In the genomic region with DNA sequence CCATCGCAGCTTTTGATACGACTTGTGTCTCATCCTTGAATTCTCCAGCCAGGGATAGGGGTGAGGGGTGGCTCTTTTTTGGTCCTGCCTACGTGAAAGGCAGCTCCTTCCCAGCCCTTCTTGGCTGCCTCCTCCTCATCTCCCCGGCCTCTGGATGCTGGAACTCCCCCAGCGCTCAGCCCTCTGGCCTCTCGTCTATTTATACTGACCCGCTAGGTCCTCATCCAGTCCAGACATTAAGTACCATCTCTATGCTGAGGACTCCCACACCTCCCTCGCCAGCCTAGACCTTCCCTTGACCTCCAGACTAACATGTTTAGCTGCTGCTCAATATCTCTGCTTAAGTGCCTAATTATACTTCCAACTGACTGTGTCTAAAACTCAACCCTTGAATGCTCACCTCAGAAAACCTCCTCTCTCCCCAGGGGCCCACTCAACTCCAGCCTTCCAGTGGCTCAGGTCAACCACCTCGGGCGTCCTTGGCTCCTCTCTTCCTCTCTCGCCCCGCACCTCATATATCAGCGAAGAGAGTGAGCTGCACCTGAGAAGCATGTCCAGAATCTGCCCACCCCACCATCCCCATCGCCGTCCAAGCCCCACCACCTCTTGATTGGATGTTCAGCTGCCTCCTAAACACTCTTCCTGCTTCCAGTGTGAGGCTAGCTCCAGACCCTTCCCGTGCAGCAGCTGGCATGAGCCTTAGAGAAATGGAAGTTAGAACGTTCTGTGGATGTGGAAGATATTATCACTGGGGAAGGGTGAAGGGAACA, we compare ENCODE assay signal across 15 cellular contexts. TPM values are rescaled to one million over a fixed set of nuclear protein-coding genes. Genes with fewer than 3 reads are reported as not detected.
A peak's percentile ranks its signal among the peaks of the same experiment; 100 is the strongest.
DNase-seq lines count a peak whose midpoint lies in the region; ATAC-seq, FAIRE-seq and TF ChIP-seq lines count a peak whose summit lies in the region.
"Had no signal": no experiment of that assay in that cellular context is flagged by ENCODE, and none has a peak within 500 bp of the region (broad histone marks: within the 10 kb centered on the region; RNA-seq: fewer than 3 reads in every experiment).

No MANE protein-coding gene starts in this region.

- TF ChIP-seq EP300 in HepG2 (IDR thresholded peaks at IDR 0.05; ENCODE audit: low read depth in 2 of 2, low read length in 2 of 2) (no peak), HepG2 (CRISPR knock-in tag; IDR thresholded peaks at IDR 0.05; ENCODE audit: borderline replicate concordance) (no peak)

- H3K4me1 ChIP-seq in liver (ENCODE audit: control insufficient read depth in 4 of 4, insufficient read depth in 4 of 4, low read length in 3 of 4) (peaks cover 0 to 4% (median 0%) of the 10 kb centered on the region in 4 donors), HepG2 (ENCODE audit: insufficient read depth, low read length) (no peaks in the 10 kb centered on the region), astrocyte (ENCODE audit: insufficient read depth, low read length) (peaks cover 39% of the 10 kb centered on the region), vagina (peaks cover 26% of the 10 kb centered on the region)

- H3K4me2 ChIP-seq in HepG2 (ENCODE audit: low read depth, low read length) (no peak overlapping the region), astrocyte (ENCODE audit: low read length) (peak overlapping the region; percentile 69)

- no peak overlapping the region for H2AFZ ChIP-seq in HepG2 (ENCODE audit: low read length)
- H2AFZ ChIP-seq in astrocyte (ENCODE audit: low read depth, low read length) = peak overlapping the region; percentile 54

- 78% methylated on average over 17 of the region's 17 CpGs for WGBS in liver
- 28% methylated on average over 17 of the region's 17 CpGs for WGBS in HepG2 (ENCODE audit: low lambda C conversion rate)

- no peaks in the 10 kb centered on the region; the same call in 1 of the 2 replicates for H4K20me1 ChIP-seq in HepG2 (ENCODE audit: insufficient read depth, low read length)
- no peaks in the 10 kb centered on the region for H4K20me1 ChIP-seq in astrocyte (ENCODE audit: insufficient read depth, low read length)

- H3K79me2 ChIP-seq in HepG2 (ENCODE audit: insufficient read depth, low read length) (no peaks in the 10 kb centered on the region), astrocyte (ENCODE audit: insufficient read depth, low read length) (no peaks in the 10 kb centered on the region)

- BruUV-seq in HepG2 (replicated peaks; lab: Mats Ljungman, UMichigan) = no TSS peak
- BruUV-seq in MCF 10A (replicated peaks; lab: Mats Ljungman, UMichigan) = no TSS peak

- in situ Hi-C loops in HepG2 (cut with HindIII; ENCODE audit: extremely low pct_ligation_motif_present, low pct_unique_long_range_greater_than_20kb) = no loop called here

- no peak overlapping the region for H3K9ac ChIP-seq in liver (ENCODE audit: low read depth in 1 of 2, low read length in 2 of 2)
- H3K9ac ChIP-seq in HepG2 (ENCODE audit: insufficient read depth, low read depth, low read length) = no peak overlapping the region
- H3K9ac ChIP-seq in astrocyte (ENCODE audit: low read length) = no peak overlapping the region

- H3K9me3 ChIP-seq in liver (ENCODE audit: control insufficient read depth in 4 of 4, low read length in 3 of 4) (no peaks in the 10 kb centered on the region), HepG2 (ENCODE audit: low read length) (no peaks in the 10 kb centered on the region), astrocyte (ENCODE audit: insufficient read depth, low read depth, low read length) (no peaks in the 10 kb centered on the region), vagina (no peaks in the 10 kb centered on the region)

- FAIRE-seq in HepG2 (lab: Jason Lieb, UNC) (no peak), astrocyte (lab: Jason Lieb, UNC) (no peak)
- FAIRE-seq: endothelial cell of umbilical vein had no signal

- H3K9me3 Mint-ChIP-seq in astrocyte (ENCODE audit: unreplicated experiment) (no peaks in the 10 kb centered on the region), MCF 10A (ENCODE audit: unreplicated experiment) (no peaks in the 10 kb centered on the region)
- no peaks in the 10 kb centered on the region for H3K9me3 Mint-ChIP-seq in natural killer cell treated with Interleukin-12 subunit alpha and Interleukin-12 subunit beta and Interleukin-15 and Interleukin-18, amount 100 ng/mL, for 72 hours
- H3K9me3 Mint-ChIP-seq: activated B cell treated with CpG ODN at 0.5 μM for 24 hours; stimulated activated naive B cell treated with anti-CD40 and anti-IgM and Interleukin-4, amounts not matched to agents 10 μg/mL and 1 μg/mL and 100 μg/mL, for 72 hours had no signal

- H3K36me3 Mint-ChIP-seq in astrocyte (ENCODE audit: low read depth, unreplicated experiment) = no peaks in the 10 kb centered on the region
- no peaks in the 10 kb centered on the region for H3K36me3 Mint-ChIP-seq in natural killer cell treated with Interleukin-12 subunit alpha and Interleukin-12 subunit beta and Interleukin-15 and Interleukin-18, amount 100 ng/mL, for 72 hours
- H3K36me3 Mint-ChIP-seq in MCF 10A (ENCODE audit: insufficient read depth, unreplicated experiment) = no peaks in the 10 kb centered on the region
- H3K36me3 Mint-ChIP-seq: stimulated activated naive B cell treated with anti-CD40 and anti-IgM and Interleukin-4, amounts not matched to agents 10 μg/mL and 1 μg/mL and 100 μg/mL, for 72 hours had no signal

- CTCF ChIA-PET in HepG2 (lab: Yijun Ruan, JAX; ENCODE audit: low intra/inter-chr PET ratio, low total read pairs) = no interaction called here
- CTCF ChIA-PET in MCF 10A (lab: Yijun Ruan, JAX) = interaction anchor here (0.6 kb wide), 1 partner anchor 10 kb away, joined by 4 read pairs; no protein-coding TSS in a partner anchor

- H3K36me3 ChIP-seq in liver (ENCODE audit: control insufficient read depth in 4 of 4, insufficient read depth in 3 of 4, low read depth in 1 of 4, low read length in 3 of 4) (no peaks in the 10 kb centered on the region), HepG2 (replicated peaks in 1 of 2; ENCODE audit: control insufficient read depth in 1 of 2, insufficient read depth in 2 of 2, low read length in 2 of 2) (no peaks in the 10 kb centered on the region), astrocyte (ENCODE audit: insufficient read depth, low read length) (no peaks in the 10 kb centered on the region), vagina (no peaks in the 10 kb centered on the region)

- TF ChIP-seq CTCF in liver (IDR thresholded peaks at IDR 0.05; ENCODE audit: low read depth, low read length, missing input control) (no peak), HepG2 (CRISPR knock-in tag; IDR thresholded peaks at IDR 0.05) (no peak), astrocyte (IDR thresholded peaks at IDR 0.05; ENCODE audit: insufficient read depth, low read depth, low read length) (no peak), vagina (IDR thresholded peaks at IDR 0.05) (no peak), MCF 10A (IDR thresholded peaks at IDR 0.05; ENCODE audit: unreplicated experiment) (no peak)

- H3K27ac ChIP-seq in liver (ENCODE audit: low read depth in 1 of 2, low read length in 2 of 2) (peak overlapping the region in 1 of 2 donors; percentile 22), HepG2 (ENCODE audit: extremely low read length, insufficient read depth, low read length) (no peak overlapping the region), astrocyte (ENCODE audit: low read depth, low read length) (no peak overlapping the region), vagina (peak overlapping the region; percentile 20)

- POLR2A ChIA-PET in HepG2 (lab: Yijun Ruan, JAX) = no interaction called here
- POLR2A ChIA-PET in MCF 10A (lab: Yijun Ruan, JAX) = no interaction called here

- H3K27me3 Mint-ChIP-seq in astrocyte (ENCODE audit: low read depth, unreplicated experiment) = peaks cover 37% of the 10 kb centered on the region
- no peaks in the 10 kb centered on the region for H3K27me3 Mint-ChIP-seq in natural killer cell treated with Interleukin-12 subunit alpha and Interleukin-12 subunit beta and Interleukin-15 and Interleukin-18, amount 100 ng/mL, for 72 hours
- no peaks in the 10 kb centered on the region for H3K27me3 Mint-ChIP-seq in MCF 10A (ENCODE audit: insufficient read depth, unreplicated experiment)

- H3K4me3 ChIP-seq in liver (ENCODE audit: low read depth in 1 of 3, low read length in 3 of 3) = no peak overlapping the region
- H3K4me3 ChIP-seq in HepG2 (replicated peaks in 1 of 3; ENCODE audit: insufficient read depth in 1 of 3, low read depth in 2 of 3, low read length in 3 of 3) = no peak overlapping the region
- H3K4me3 ChIP-seq in astrocyte (ENCODE audit: insufficient read depth, low read depth, low read length) = no peak overlapping the region
- H3K4me3 ChIP-seq in vagina = no peak overlapping the region

- H3K27me3 ChIP-seq in liver (ENCODE audit: control insufficient read depth in 4 of 4, insufficient read depth in 4 of 4, low read length in 3 of 4) = no peaks in the 10 kb centered on the region
- H3K27me3 ChIP-seq in HepG2 (ENCODE audit: control insufficient read depth in 1 of 2, insufficient read depth in 2 of 2, low read length in 2 of 2) = peaks cover 11 to 77% of the 10 kb centered on the region in 2 experiments
- no peaks in the 10 kb centered on the region for H3K27me3 ChIP-seq in astrocyte (ENCODE audit: insufficient read depth, low read length)
- H3K27me3 ChIP-seq in vagina = no peaks in the 10 kb centered on the region

- no peak overlapping the region for H3K27ac Mint-ChIP-seq in astrocyte (ENCODE audit: unreplicated experiment)
- peak overlapping the region; percentile 93 to 95 for H3K27ac Mint-ChIP-seq in natural killer cell treated with Interleukin-12 subunit alpha and Interleukin-12 subunit beta and Interleukin-15 and Interleukin-18, amount 100 ng/mL, for 72 hours
- H3K27ac Mint-ChIP-seq in MCF 10A (ENCODE audit: low read depth, unreplicated experiment) = no peak overlapping the region
- H3K27ac Mint-ChIP-seq: stimulated activated naive B cell treated with anti-CD40 and anti-IgM and Interleukin-4, amounts not matched to agents 10 μg/mL and 1 μg/mL and 100 μg/mL, for 72 hours had no signal

- DNase-seq in HepG2 (ENCODE audit: low spot score) (no peak), astrocyte (ENCODE audit: low read depth) (no peak), vagina (ENCODE audit: extremely low spot score in 2 of 2) (no peak), MCF 10A (ENCODE audit: unreplicated experiment) (no peak), LoVo (ENCODE audit: low spot score) (no peak), AML-193 (lab: John Stamatoyannopoulos, UW) (no peak)
- DNase-seq in natural killer cell treated with Interleukin-12 subunit alpha and Interleukin-12 subunit beta and Interleukin-15 and Interleukin-18, amount 100 ng/mL, for 72 hours (ENCODE audit: low spot score) = no peak
- DNase-seq: activated B cell treated with CpG ODN at 0.5 μM for 24 hours; amygdala; NCI-H446; SHP77; stimulated activated naive B cell treated with anti-CD40 and anti-IgM and Interleukin-4, amounts not matched to agents 10 μg/mL and 1 μg/mL and 100 μg/mL, for 72 hours had no signal

- intact Hi-C loops in HepG2 (cut with micrococcal nuclease; ENCODE audit: unreplicated experiment) (no loop called here), vagina (cut with DNase I) (no loop called here), MCF 10A (cut with micrococcal nuclease) (no loop called here)

- H3K4me3 Mint-ChIP-seq in astrocyte (ENCODE audit: unreplicated experiment) = no peak overlapping the region
- H3K4me3 Mint-ChIP-seq in natural killer cell treated with Interleukin-12 subunit alpha and Interleukin-12 subunit beta and Interleukin-15 and Interleukin-18, amount 100 ng/mL, for 72 hours = peak overlapping the region; percentile 76
- H3K4me3 Mint-ChIP-seq in MCF 10A (ENCODE audit: unreplicated experiment) = no peak overlapping the region

- TF ChIP-seq RAD21 in liver (IDR thresholded peaks at IDR 0.05) (no peak), HepG2 (CRISPR knock-in tag; IDR thresholded peaks at IDR 0.05) (no peak)

- H3K4me1 Mint-ChIP-seq in astrocyte (ENCODE audit: low read depth, unreplicated experiment) (peaks cover 19% of the 10 kb centered on the region), MCF 10A (ENCODE audit: insufficient read depth, unreplicated experiment) (no peaks in the 10 kb centered on the region)
- H3K4me1 Mint-ChIP-seq in natural killer cell treated with Interleukin-12 subunit alpha and Interleukin-12 subunit beta and Interleukin-15 and Interleukin-18, amount 100 ng/mL, for 72 hours (ENCODE audit: low read depth in 2 of 2) = peaks cover 75 to 77% of the 10 kb centered on the region in 2 donors

- TF ChIP-seq POLR2A in HepG2 (IDR thresholded peaks at IDR 0.05; ENCODE audit: insufficient read depth in 1 of 2, low read depth in 2 of 2, low read length in 2 of 2) (no peak), vagina (IDR thresholded peaks at IDR 0.05) (no peak)

- no peak for ATAC-seq in HepG2
- no peak for ATAC-seq in natural killer cell treated with Interleukin-12 subunit alpha and Interleukin-12 subunit beta and Interleukin-15 and Interleukin-18, amount 100 ng/mL, for 72 hours

RNA-seq across cellular contexts. Expression of gene TOGARAM2, which starts 34.8 kb away (rescaled TPM):
- total RNA-seq in liver (under 1 TPM; 0.19 to 0.42 TPM), HepG2 (2016; rRNA removed; fragmentation: Illumina TruSeq; extraction: Trizol) (under 0.01 TPM in 1 of 2 replicates, not detected in the other), astrocyte (0.38 and 0.73 TPM in 2 replicates), vagina (under 0.01 TPM), MCF 10A (2022) (0.16 TPM in 1 of 2 replicates, not detected in the other)
- polyA plus RNA-seq in liver (under 1 TPM in 1 of 2 donors, not detected in 1; 0.15 TPM), HepG2 (2011; rRNA removed) (0.05 TPM in 2 replicates)
- total RNA-seq in HepG2 (2016; cell fraction: cytosol; rRNA removed; fragmentation: Illumina TruSeq; extraction: Trizol; ENCODE audit: low read depth) = not detected in 2 replicates
- not detected in 2 replicates for total RNA-seq in HepG2 (2016; cell fraction: insoluble cytoplasmic fraction; rRNA removed; fragmentation: Illumina TruSeq; extraction: Trizol)
- total RNA-seq in HepG2 (2016; cell fraction: membrane; rRNA removed; fragmentation: Illumina TruSeq; extraction: Trizol) = not detected in 2 replicates
- 0.06 and 0.19 TPM in 2 replicates for total RNA-seq in HepG2 (2016; cell fraction: nucleus; rRNA removed; fragmentation: Illumina TruSeq; extraction: Trizol)
- polyA plus RNA-seq in HepG2 (2011; cell fraction: cytosol; rRNA removed) = 0.04 and 0.13 TPM in 2 replicates
- 0.36 and 0.74 TPM in 2 replicates for polyA plus RNA-seq in HepG2 (2011; cell fraction: nucleus; rRNA removed)
- 0.04 TPM in 1 of 2 replicates, not detected in the other for polyA plus RNA-seq in HepG2 (2012)
- polyA plus RNA-seq in HepG2 (2016; cell fraction: cytosol; fragmentation: Illumina TruSeq; extraction: Trizol; ENCODE audit: low read depth) = not detected in 2 replicates
- not detected in 2 replicates for polyA plus RNA-seq in HepG2 (2016; cell fraction: insoluble cytoplasmic fraction; fragmentation: Illumina TruSeq; extraction: Trizol; ENCODE audit: low read depth)
- polyA plus RNA-seq in HepG2 (2016; cell fraction: membrane; fragmentation: Illumina TruSeq; extraction: Trizol; ENCODE audit: low read depth) = not detected in 2 replicates
- polyA plus RNA-seq in HepG2 (2016; cell fraction: nucleus; fragmentation: Illumina TruSeq; extraction: Trizol; ENCODE audit: insufficient read depth, low read depth) = 0.61 TPM in 1 of 2 replicates, not detected in the other
- 0.02 and 1.6 TPM in 2 replicates for polyA minus RNA-seq in HepG2 (2011; rRNA and poly(A)+ RNA removed; ENCODE audit: low replicate concordance)
- not detected in 2 replicates for polyA minus RNA-seq in HepG2 (2011; cell fraction: cytosol; rRNA and poly(A)+ RNA removed)
- polyA minus RNA-seq in HepG2 (2011; cell fraction: nucleus; rRNA and poly(A)+ RNA removed) = 1.0 TPM in 1 of 2 replicates, not detected in the other
- total RNA-seq in natural killer cell treated with Interleukin-12 subunit alpha and Interleukin-12 subunit beta and Interleukin-15 and Interleukin-18, amount 100 ng/mL, for 72 hours = 1 to 10 TPM; 6.8 to 7.7 TPM
- total RNA-seq: activated B cell treated with CpG ODN at 0.5 μM for 24 hours, endothelial cell of umbilical vein had no signal
- polyA plus RNA-seq: endothelial cell of umbilical vein had no signal

RNA-seq across cellular contexts. Expression of gene PCARE, which starts 58.4 kb away (rescaled TPM):
- total RNA-seq in liver (not detected), HepG2 (2016; rRNA removed; fragmentation: Illumina TruSeq; extraction: Trizol) (not detected in 2 replicates), astrocyte (not detected in 2 replicates), vagina (not detected), MCF 10A (2022) (not detected in 2 replicates)
- polyA plus RNA-seq in liver (not detected), HepG2 (2011; rRNA removed) (not detected in 2 replicates)
- total RNA-seq in HepG2 (2016; cell fraction: cytosol; rRNA removed; fragmentation: Illumina TruSeq; extraction: Trizol; ENCODE audit: low read depth) = not detected in 2 replicates
- not detected in 2 replicates for total RNA-seq in HepG2 (2016; cell fraction: insoluble cytoplasmic fraction; rRNA removed; fragmentation: Illumina TruSeq; extraction: Trizol)
- not detected in 2 replicates for total RNA-seq in HepG2 (2016; cell fraction: membrane; rRNA removed; fragmentation: Illumina TruSeq; extraction: Trizol)
- total RNA-seq in HepG2 (2016; cell fraction: nucleus; rRNA removed; fragmentation: Illumina TruSeq; extraction: Trizol) = not detected in 2 replicates
- polyA plus RNA-seq in HepG2 (2011; cell fraction: cytosol; rRNA removed) = not detected in 2 replicates
- not detected in 2 replicates for polyA plus RNA-seq in HepG2 (2011; cell fraction: nucleus; rRNA removed)
- polyA plus RNA-seq in HepG2 (2012) = not detected in 2 replicates
- not detected in 2 replicates for polyA plus RNA-seq in HepG2 (2016; cell fraction: cytosol; fragmentation: Illumina TruSeq; extraction: Trizol; ENCODE audit: low read depth)
- polyA plus RNA-seq in HepG2 (2016; cell fraction: insoluble cytoplasmic fraction; fragmentation: Illumina TruSeq; extraction: Trizol; ENCODE audit: low read depth) = not detected in 2 replicates
- polyA plus RNA-seq in HepG2 (2016; cell fraction: membrane; fragmentation: Illumina TruSeq; extraction: Trizol; ENCODE audit: low read depth) = not detected in 2 replicates
- not detected in 2 replicates for polyA plus RNA-seq in HepG2 (2016; cell fraction: nucleus; fragmentation: Illumina TruSeq; extraction: Trizol; ENCODE audit: insufficient read depth, low read depth)
- polyA minus RNA-seq in HepG2 (2011; rRNA and poly(A)+ RNA removed; ENCODE audit: low replicate concordance) = 0.02 TPM in 1 of 2 replicates, not detected in the other
- not detected in 2 replicates for polyA minus RNA-seq in HepG2 (2011; cell fraction: cytosol; rRNA and poly(A)+ RNA removed)
- not detected in 2 replicates for polyA minus RNA-seq in HepG2 (2011; cell fraction: nucleus; rRNA and poly(A)+ RNA removed)
- not detected for total RNA-seq in natural killer cell treated with Interleukin-12 subunit alpha and Interleukin-12 subunit beta and Interleukin-15 and Interleukin-18, amount 100 ng/mL, for 72 hours
- total RNA-seq: activated B cell treated with CpG ODN at 0.5 μM for 24 hours, endothelial cell of umbilical vein had no signal
- polyA plus RNA-seq: BJ, endothelial cell of umbilical vein had no signal

Comparison
In these comparisons a context has a peak if more than half of its experiments do, and no peak if none do; other contexts are left out.
1. H3K27ac Mint-ChIP-seq: peak in natural killer cell treated with Interleukin-12 subunit alpha and Interleukin-12 subunit beta and Interleukin-15 and Interleukin-18, amount 100 ng/mL, for 72 hours (2 of 2); none in astrocyte (single experiment) and MCF 10A (single experiment).